21 cellular contexts compared by ENCODE assay signal in genomic region chr6:5394280-5394679, GRCh38.
A peak's percentile ranks its signal among the peaks of the same experiment; 100 is the strongest.
DNase-seq lines count a peak whose midpoint lies in the region; ATAC-seq, FAIRE-seq and TF ChIP-seq lines count a peak whose summit lies in the region.
"Had no signal": no experiment of that assay in that cellular context is flagged by ENCODE, and none has a peak within 500 bp of the region (broad histone marks: within the 10 kb centered on the region; RNA-seq: fewer than 3 reads in every experiment).

No MANE protein-coding gene starts in this region.

- H3K9me3 ChIP-seq in breast epithelium: no peaks in the 10 kb centered on the region
- H3K9me3 ChIP-seq in mucosa of descending colon: no peaks in the 10 kb centered on the region
- H3K9me3 ChIP-seq: BLaER1 had no signal

- H3K4me1 ChIP-seq in breast epithelium: no peaks in the 10 kb centered on the region
- no peaks in the 10 kb centered on the region for H3K4me1 ChIP-seq in mucosa of descending colon (ENCODE audit: low read depth)

- no peak for TF ChIP-seq POLR2A in breast epithelium (IDR thresholded peaks at IDR 0.05)

- intact Hi-C loops in MCF 10A (cut with micrococcal nuclease) (no loop called here), breast epithelium (cut with DNase I; ENCODE audit: low total_unique reads) (no loop called here), mucosa of descending colon (cut with DNase I, micrococcal nuclease) (loop anchor here in 1 of 2 donors (10.0 kb wide), 1 partner anchor 249 kb away; no protein-coding TSS in a partner anchor)

- no peaks in the 10 kb centered on the region for H3K27me3 ChIP-seq in breast epithelium
- H3K27me3 ChIP-seq: BLaER1 had no signal

- H3K9me3 Mint-ChIP-seq in MCF 10A (ENCODE audit: unreplicated experiment): no peaks in the 10 kb centered on the region
- H3K9me3 Mint-ChIP-seq in WTC11: no peaks in the 10 kb centered on the region
- H3K9me3 Mint-ChIP-seq: CD14-positive monocyte; CD4-positive, alpha-beta memory T cell; HFFc6 had no signal

- DNase-seq in MCF 10A (ENCODE audit: unreplicated experiment) (peak; percentile 60), breast epithelium (ENCODE audit: low spot score in 2 of 2) (no peak), GM19239 (ENCODE audit: insufficient read length, low spot score) (no peak), MV-4-11 (lab: John Stamatoyannopoulos, UW) (peak; percentile 8), mucosa of descending colon (no peak), WTC11 (ENCODE audit: low spot score) (no peak)
- DNase-seq: 8988T; CD4-positive, alpha-beta memory T cell; DMS153; DND-41; EL; GOT3; H7; HFFc6; KBM-7 had no signal

- BruUV-seq in MCF 10A (replicated peaks; lab: Mats Ljungman, UMichigan): no TSS peak

- no peak overlapping the region for H3K27ac ChIP-seq in breast epithelium
- H3K27ac ChIP-seq: BLaER1 had no signal

- ATAC-seq in mucosa of descending colon (peak; percentile 75), WTC11 (no peak), HG02870 (IDR thresholded peaks at IDR 0.05; ENCODE audit: unreplicated experiment) (no peak), GM19351 (IDR thresholded peaks at IDR 0.05; ENCODE audit: unreplicated experiment) (no peak)
- ATAC-seq: GM12878, HCT116 had no signal

- H3K4me1 Mint-ChIP-seq in MCF 10A (ENCODE audit: insufficient read depth, unreplicated experiment) (peaks cover under 1% of the 10 kb centered on the region), WTC11 (no peaks in the 10 kb centered on the region)
- H3K4me1 Mint-ChIP-seq: CD14-positive monocyte had no signal

- POLR2A ChIA-PET in MCF 10A (lab: Yijun Ruan, JAX) (no interaction called here), WTC11 (lab: Charles Lee) (no interaction called here)

- H3K36me3 ChIP-seq in breast epithelium: no peaks in the 10 kb centered on the region
- no peaks in the 10 kb centered on the region for H3K36me3 ChIP-seq in mucosa of descending colon (ENCODE audit: low read depth)
- H3K36me3 ChIP-seq: BLaER1 had no signal

- no peak overlapping the region for H3K27ac Mint-ChIP-seq in MCF 10A (ENCODE audit: low read depth, unreplicated experiment)
- no peak overlapping the region for H3K27ac Mint-ChIP-seq in WTC11
- H3K27ac Mint-ChIP-seq: CD4-positive, alpha-beta memory T cell; HFFc6 had no signal

- FAIRE-seq in GM19239 (lab: Jason Lieb, UNC): peak; percentile 42
- FAIRE-seq: GM12878 had no signal

- no peaks in the 10 kb centered on the region for H3K36me3 Mint-ChIP-seq in MCF 10A (ENCODE audit: insufficient read depth, unreplicated experiment)
- no peaks in the 10 kb centered on the region for H3K36me3 Mint-ChIP-seq in WTC11
- H3K36me3 Mint-ChIP-seq: CD14-positive monocyte; CD4-positive, alpha-beta memory T cell had no signal

- no peak overlapping the region for H3K4me3 Mint-ChIP-seq in MCF 10A (ENCODE audit: unreplicated experiment)
- H3K4me3 Mint-ChIP-seq in WTC11: no peak overlapping the region
- H3K4me3 Mint-ChIP-seq: CD14-positive monocyte, HFFc6 had no signal

- H3K4me3 ChIP-seq in breast epithelium (no peak overlapping the region), mucosa of descending colon (no peak overlapping the region)
- H3K4me3 ChIP-seq: BLaER1, GM12878 had no signal

- H3K27me3 Mint-ChIP-seq in MCF 10A (ENCODE audit: insufficient read depth, unreplicated experiment) (no peaks in the 10 kb centered on the region), WTC11 (ENCODE audit: low read depth) (no peaks in the 10 kb centered on the region)
- H3K27me3 Mint-ChIP-seq: CD4-positive, alpha-beta memory T cell had no signal

- CTCF ChIA-PET in MCF 10A (lab: Yijun Ruan, JAX) (interaction anchor here (1.1 kb wide), 1 partner anchor 14 kb away, joined by 5 read pairs; no protein-coding TSS in a partner anchor), WTC11 (lab: Charles Lee) (no interaction called here)

- TF ChIP-seq CTCF in MCF 10A (IDR thresholded peaks at IDR 0.05; ENCODE audit: unreplicated experiment) (no peak), breast epithelium (IDR thresholded peaks at IDR 0.05) (no peak), mucosa of descending colon (IDR thresholded peaks at IDR 0.05) (no peak), WTC11 (IDR thresholded peaks at IDR 0.05) (no peak)

TF ChIP-seq in WTC11, 78 proteins besides CTCF, POLR2A, EP300 and RAD21:
- TF ChIP-seq ELF4 (CRISPR knock-in tag; IDR thresholded peaks at IDR 0.05; ENCODE audit: low read depth) (no peak), TP53 (CRISPR knock-in tag; IDR thresholded peaks at IDR 0.05) (no peak), ZBTB43 (CRISPR knock-in tag; IDR thresholded peaks at IDR 0.05) (no peak), ZNF423 (CRISPR knock-in tag; IDR thresholded peaks at IDR 0.05) (no peak), E2F5 (CRISPR knock-in tag; IDR thresholded peaks at IDR 0.05) (no peak), ETV6 (CRISPR knock-in tag; IDR thresholded peaks at IDR 0.05) (no peak), ZNF317 (CRISPR knock-in tag; IDR thresholded peaks at IDR 0.05; ENCODE audit: borderline replicate concordance, low read depth) (no peak)
TF ChIP-seq in WTC11: peak in this region for 0.

Comparison
In these comparisons a context has a peak if more than half of its experiments do, and no peak if none do; other contexts are left out.
1. DNase-seq: peak in MCF 10A (single experiment) and MV-4-11 (single experiment); none in breast epithelium (0 of 2), GM19239 (single experiment), mucosa of descending colon (0 of 3) and WTC11 (single experiment).